Comparison of ENCODE assay signal across 18 cellular contexts in genomic region chr4:99383381-99383780, GRCh38. TPM values are rescaled to one million over a fixed set of nuclear protein-coding genes. Genes with fewer than 3 reads are reported as not detected.
DNase-seq lines count a peak whose midpoint lies in the region; ATAC-seq and TF ChIP-seq lines count a peak whose summit lies in the region.
"Had no signal": no experiment of that assay in that cellular context is flagged by ENCODE, and none has a peak within 500 bp of the region (broad histone marks: within the 10 kb centered on the region; RNA-seq: fewer than 3 reads in every experiment).

No MANE protein-coding gene starts in this region.

- DNase-seq in AG04450 (ENCODE audit: low read depth, low spot score) (no peak), coronary artery (ENCODE audit: low spot score) (no peak), lower lobe of right lung (no peak), NCI-H146 (lab: John Stamatoyannopoulos, UW) (no peak), T-cell (no peak), SKM-1 treated with dmso at 0.1 percent for 144 hours (lab: John Stamatoyannopoulos, UW; ENCODE audit: unreplicated experiment) (no peak)
- DNase-seq: ACHN; activated CD4-positive, alpha-beta T cell treated with anti-CD3 and anti-CD28 coated beads, Interleukin-2, amount 50 U/mL, for 4 hours; activated T-cell treated with anti-CD3 and anti-CD28 coated beads, Interleukin-2, amount 50 U/mL, for 4 hours; COR-L47; cortex of kidney; GF-D8; Kasumi-1; NCI-H1417 had no signal

- POLR2A ChIA-PET in AG04450 (lab: Yijun Ruan, JAX) (interaction anchor here (1.0 to 1.2 kb wide), 2 partner anchors 12 to 20 kb away, joined by 4 read pairs; no protein-coding TSS in a partner anchor), T-cell (lab: Charles Lee) (no interaction called here)

- H3K27ac Mint-ChIP-seq in T-cell, result no peak overlapping the region

- no peak overlapping the region for H3K9ac ChIP-seq in skeletal muscle tissue (ENCODE audit: low read depth in 1 of 3, low read length in 3 of 3)

- H3K9me3 Mint-ChIP-seq in T-cell, result no peaks in the 10 kb centered on the region
- H3K9me3 Mint-ChIP-seq: activated T-cell treated with anti-CD3 and anti-CD28 coated beads, Interleukin-2, amount 50 U/mL, for 4 hours had no signal

- peak in 1 of 2 donors; percentile 23 for ATAC-seq in lower lobe of right lung
- no peak for ATAC-seq in GM19395 (IDR thresholded peaks at IDR 0.05; ENCODE audit: unreplicated experiment)
- no peak for ATAC-seq in T-cell (replicated peaks in 1 of 4)
- ATAC-seq: activated T-cell treated with anti-CD3 and anti-CD28 coated beads, Interleukin-2, amount 50 U/mL, for 4 hours had no signal

- no peak for TF ChIP-seq CTCF in AG04450 (IDR thresholded peaks at IDR 0.05; ENCODE audit: low read depth, low read length)
- TF ChIP-seq CTCF in coronary artery (IDR thresholded peaks at IDR 0.05), result no peak
- no peak for TF ChIP-seq CTCF in lower lobe of right lung (IDR thresholded peaks at IDR 0.05)

- CTCF ChIA-PET in AG04450 (lab: Charles Lee) (interaction anchor here (2.0 kb wide), 1 partner anchor 22 kb away, joined by 5 read pairs; no protein-coding TSS in a partner anchor), T-cell (lab: Charles Lee) (no interaction called here)

- no peaks in the 10 kb centered on the region for H3K9me3 ChIP-seq in AG04450 (ENCODE audit: control insufficient read depth, insufficient read depth, low read length)
- H3K9me3 ChIP-seq in lower lobe of right lung, result peaks cover 4% of the 10 kb centered on the region
- peaks cover 0 to 1% (median 0%) of the 10 kb centered on the region in 3 donors for H3K9me3 ChIP-seq in skeletal muscle tissue (ENCODE audit: control insufficient read depth in 3 of 3, low read length in 3 of 3)
- H3K9me3 ChIP-seq: SJSA1 had no signal

- no peaks in the 10 kb centered on the region for H3K36me3 ChIP-seq in lower lobe of right lung
- H3K36me3 ChIP-seq in skeletal muscle tissue (ENCODE audit: control insufficient read depth in 3 of 3, insufficient read depth in 3 of 3, low read length in 3 of 3), result no peaks in the 10 kb centered on the region
- H3K36me3 ChIP-seq: SJSA1 had no signal

- no peaks in the 10 kb centered on the region for H3K36me3 Mint-ChIP-seq in T-cell

- H3K4me1 Mint-ChIP-seq in T-cell, result no peaks in the 10 kb centered on the region

- no peaks in the 10 kb centered on the region for H3K27me3 ChIP-seq in AG04450 (ENCODE audit: control insufficient read depth, insufficient read depth, low read length)
- H3K27me3 ChIP-seq in lower lobe of right lung (ENCODE audit: low read depth), result no peaks in the 10 kb centered on the region
- no peaks in the 10 kb centered on the region for H3K27me3 ChIP-seq in skeletal muscle tissue (ENCODE audit: control insufficient read depth in 3 of 3, insufficient read depth in 3 of 3, low read length in 3 of 3)
- H3K27me3 ChIP-seq: SJSA1 had no signal

- intact Hi-C loops in lower lobe of right lung (cut with DNase I), result no loop called here

- H3K4me3 ChIP-seq in AG04450 (ENCODE audit: low read depth, low read length) (no peak overlapping the region), coronary artery (no peak overlapping the region), lower lobe of right lung (no peak overlapping the region), skeletal muscle tissue (ENCODE audit: low read length in 3 of 3) (no peak overlapping the region)
- H3K4me3 ChIP-seq: SJSA1 had no signal

- H3K27ac ChIP-seq in AG04450 (ENCODE audit: low read depth, low read length) (peak overlapping the region; percentile 92), coronary artery (peak overlapping the region; percentile 75 to 85), lower lobe of right lung (peak overlapping the region; percentile 73), skeletal muscle tissue (ENCODE audit: low read depth, low read length) (peak overlapping the region; percentile 56)
- H3K27ac ChIP-seq: SJSA1 had no signal

- no peak overlapping the region for H3K4me3 Mint-ChIP-seq in T-cell
- H3K4me3 Mint-ChIP-seq: activated T-cell treated with anti-CD3 and anti-CD28 coated beads, Interleukin-2, amount 50 U/mL, for 4 hours had no signal

- peaks cover 8 to 36% of the 10 kb centered on the region in 2 donors for H3K27me3 Mint-ChIP-seq in T-cell

- H3K4me1 ChIP-seq in lower lobe of right lung, result no peaks in the 10 kb centered on the region
- H3K4me1 ChIP-seq in skeletal muscle tissue (ENCODE audit: control insufficient read depth in 3 of 3, insufficient read depth in 3 of 3, low read length in 3 of 3), result no peaks in the 10 kb centered on the region
- H3K4me1 ChIP-seq: SJSA1 had no signal

RNA-seq across cellular contexts. Expression of gene ADH1C, which starts 30.8 kb away (rescaled TPM):
- polyA plus RNA-seq in AG04450 (2011; rRNA removed), result 0.77 and 0.88 TPM in 2 replicates
- 0.64 and 0.65 TPM in 2 replicates for polyA minus RNA-seq in AG04450 (2011; rRNA and poly(A)+ RNA removed)
- total RNA-seq in lower lobe of right lung, result 8.2 TPM
- 13.0 TPM for total RNA-seq in skeletal muscle tissue
- under 1 TPM in 2 of 5 donors, not detected in 3; 0.19 to 0.20 TPM for total RNA-seq in T-cell
- total RNA-seq: NCI-H460, SJSA1 had no signal

RNA-seq across cellular contexts. Expression of gene ADH7, which starts 51.8 kb away (rescaled TPM):
- polyA plus RNA-seq in AG04450 (2011; rRNA removed), result not detected in 2 replicates
- not detected in 2 replicates for polyA minus RNA-seq in AG04450 (2011; rRNA and poly(A)+ RNA removed)
- 0.47 TPM for total RNA-seq in lower lobe of right lung
- not detected for total RNA-seq in skeletal muscle tissue
- not detected for total RNA-seq in T-cell
- total RNA-seq: activated T-cell treated with anti-CD3 and anti-CD28 coated beads, Interleukin-2, amount 50 U/mL, for 4 hours; NCI-H460; SJSA1 had no signal
